Comparison of ENCODE assay signal across 19 cellular contexts in genomic region chr10:10609379-10609955, GRCh38.
DNase-seq lines count a peak whose midpoint lies in the region; ATAC-seq, FAIRE-seq and TF ChIP-seq lines count a peak whose summit lies in the region.
"Had no signal": no experiment of that assay in that cellular context is flagged by ENCODE, and none has a peak within 500 bp of the region (broad histone marks: within the 10 kb centered on the region; RNA-seq: fewer than 3 reads in every experiment).

No MANE protein-coding gene starts in this region.

- H3K36me3 ChIP-seq in lower lobe of right lung: no peaks in the 10 kb centered on the region
- H3K36me3 ChIP-seq: HAP-1 had no signal

- FAIRE-seq in D721Med (lab: Jason Lieb, UNC): peak; percentile 96
- FAIRE-seq: GM12892, GM19239, H1, HepG2, HTR-8/SVneo had no signal

- DNase-seq in D721Med (ENCODE audit: insufficient read length, low spot score) (peak; percentile 22), caudate nucleus (lab: John Stamatoyannopoulos, UW) (peak in 11 of 61 donors; percentile 5 to 66 (median 17)), fibroblast of mammary gland (ENCODE audit: low read depth) (peak; percentile 68), NCI-H526 (lab: John Stamatoyannopoulos, UW) (no peak), lower lobe of right lung (no peak), NCI-H1436 (lab: John Stamatoyannopoulos, UW) (no peak)
- DNase-seq: ACHN; C1 segment of cervical spinal cord; Calu3; CD4-positive, alpha-beta T cell; DND-41; GDM1 had no signal

- H3K27ac ChIP-seq in caudate nucleus (ENCODE audit: low read depth, low read length) (peak overlapping the region; percentile 84), lower lobe of right lung (no peak overlapping the region)

- no peaks in the 10 kb centered on the region for H3K9me3 ChIP-seq in lower lobe of right lung
- H3K9me3 ChIP-seq: HAP-1 had no signal

- no peaks in the 10 kb centered on the region for H3K4me1 ChIP-seq in lower lobe of right lung
- H3K4me1 ChIP-seq: HAP-1 had no signal

- H3K27me3 ChIP-seq in lower lobe of right lung (ENCODE audit: low read depth): no peaks in the 10 kb centered on the region

- H3K4me3 ChIP-seq in fibroblast of mammary gland (ENCODE audit: control insufficient read depth, low read depth, low read length) (no peak overlapping the region), lower lobe of right lung (no peak overlapping the region)
- H3K4me3 ChIP-seq: HAP-1 had no signal

- no peak for ATAC-seq in GM19035 (IDR thresholded peaks at IDR 0.05; ENCODE audit: unreplicated experiment)
- no peak for ATAC-seq in lower lobe of right lung
- ATAC-seq: HepG2 had no signal

- TF ChIP-seq CTCF in D721Med (IDR thresholded peaks at IDR 0.05; ENCODE audit: insufficient read depth, missing control alignments) (no peak), fibroblast of mammary gland (conservative IDR thresholded peaks at IDR 0.05; ENCODE audit: control insufficient read depth, insufficient read depth, low read depth, low read length) (no peak), lower lobe of right lung (IDR thresholded peaks at IDR 0.05) (no peak)

- intact Hi-C loops in lower lobe of right lung (cut with DNase I): no loop called here

Comparison
In these comparisons a context has a peak if more than half of its experiments do, and no peak if none do; other contexts are left out.
1. DNase-seq: peak in D721Med (single experiment) and fibroblast of mammary gland (single experiment); none in NCI-H526 (0 of 2), lower lobe of right lung (single experiment) and NCI-H1436 (single experiment).